In genomic region chr5:141618804-141619554, GRCh38 we compare ENCODE assay signal across 8 cellular contexts. TPM values are rescaled to one million over a fixed set of nuclear protein-coding genes. Genes with fewer than 3 reads are reported as not detected.
A peak's percentile ranks its signal among the peaks of the same experiment; 100 is the strongest.
DNase-seq lines count a peak whose midpoint lies in the region; ATAC-seq lines count a peak whose summit lies in the region.

Gene DIAPH1 (minus strand): TSS chr5:141619000. CDS start chr5:141618914, 86 bp downstream.

- in situ Hi-C loops in GM23248 (cut with MboI), result no loop called here

- H3K9me3 Mint-ChIP-seq in naive thymus-derived CD8-positive, alpha-beta T cell, result no peaks in the 10 kb centered on the region

- H3K9me3 ChIP-seq in GM23248 (ENCODE audit: low read depth), result no peaks in the 10 kb centered on the region

- peak within 1 kb of the TSS; percentile 83 for H3K9ac ChIP-seq in GM23248

- peaks cover 24% of the 10 kb centered on the region for H3K36me3 ChIP-seq in GM23248 (ENCODE audit: low read depth)

- POLR2A ChIA-PET in naive thymus-derived CD8-positive, alpha-beta T cell (lab: Charles Lee), result interaction anchor here (1.0 to 5.6 kb wide), 17 partner anchors 10 to 1216 kb away, joined by 3 to 98 read pairs (median 7); partner anchors contain the start of genes DELE1, FCHSD1, HDAC3 and RELL2

- H3K4me3 ChIP-seq in GM23248, result peak within 1 kb of the TSS; percentile 79

- H3K4me2 ChIP-seq in GM23248 (ENCODE audit: unreplicated experiment), result peak within 1 kb of the TSS; percentile 98

- H3K27ac Mint-ChIP-seq in naive thymus-derived CD8-positive, alpha-beta T cell, result peak within 1 kb of the TSS; percentile 94 to 99 (median 96)

- peak within 1 kb of the TSS; percentile 85 for H2AFZ ChIP-seq in GM23248

- peaks cover 2 to 32% (median 13%) of the 10 kb centered on the region in 3 donors for H3K36me3 Mint-ChIP-seq in naive thymus-derived CD8-positive, alpha-beta T cell

- WGBS in GM23248 (ENCODE audit: low coverage in 1 of 2, low lambda C conversion rate in 2 of 2, missing lambda C conversion rate in 2 of 2), 2 experiments, result 3 to 4% methylated on average over 38 to 47 of the region's 70 CpGs

- DNase-seq in EL (peak; percentile 97), GM23248 (peak; percentile 98), Kasumi-1 (lab: John Stamatoyannopoulos, UW) (peak; percentile 92), RKO (ENCODE audit: low spot score) (peak; percentile 95), activated T-helper 1 cell treated with Interleukin-2 at 50 U/mL for 16 hours (ENCODE audit: low read depth) (peak; percentile 98), fibroblast of gingiva (ENCODE audit: low read depth) (peak; percentile 95)
- DNase-seq in naive thymus-derived CD8-positive, alpha-beta T cell, result peak; percentile 92 to 99 (median 97)
- DNase-seq in stimulated activated naive CD4-positive, alpha-beta T cell (lab: John Stamatoyannopoulos, UW), result peak; percentile 91 to 97 (median 94)

- no peaks in the 10 kb centered on the region for H3K27me3 Mint-ChIP-seq in naive thymus-derived CD8-positive, alpha-beta T cell

- peak within 1 kb of the TSS; percentile 71 for H3K27ac ChIP-seq in GM23248

- peaks cover 11% of the 10 kb centered on the region for H3K4me1 ChIP-seq in GM23248 (ENCODE audit: insufficient read depth)

- peak; percentile 89 to 91 for ATAC-seq in naive thymus-derived CD8-positive, alpha-beta T cell

- peaks cover 32 to 56% (median 46%) of the 10 kb centered on the region in 4 donors for H3K4me1 Mint-ChIP-seq in naive thymus-derived CD8-positive, alpha-beta T cell

- peaks cover 44% of the 10 kb centered on the region for H3K79me2 ChIP-seq in GM23248 (ENCODE audit: insufficient read depth)

- no peaks in the 10 kb centered on the region for H4K20me1 ChIP-seq in GM23248 (ENCODE audit: insufficient read depth)

- peak within 1 kb of the TSS; percentile 94 to 100 (median 98) for H3K4me3 Mint-ChIP-seq in naive thymus-derived CD8-positive, alpha-beta T cell

- H3F3A ChIP-seq in GM23248 (ENCODE audit: insufficient read depth), result peaks cover 41% of the 10 kb centered on the region

- H3K9me2 ChIP-seq in GM23248 (ENCODE audit: insufficient read depth), result no peaks in the 10 kb centered on the region

- H3K27me3 ChIP-seq in GM23248 (replicated peaks; ENCODE audit: insufficient read depth), result no peaks in the 10 kb centered on the region

RNA-seq across cellular contexts. Expression of gene DIAPH1, which starts in this region (rescaled TPM):
- total RNA-seq in GM23248 (2014; rRNA removed; shearing (Covaris generic)), result 26.0 and 34.5 TPM in 2 replicates
- 33.7 and 34.4 TPM in 2 replicates for polyA plus RNA-seq in GM23248 (2016; fragmentation: Nextera tagmentation; extraction: Ambion mirVana)
- total RNA-seq in naive thymus-derived CD8-positive, alpha-beta T cell, result 100 to 1,000 TPM; 171 to 183 TPM
- 100 to 1,000 TPM in 1 of 3 donors, 10 to 100 TPM in 2; 87.4 to 105 (median 92.9) TPM for polyA plus RNA-seq in naive thymus-derived CD8-positive, alpha-beta T cell

Comparison
In these comparisons a context has a peak if more than half of its experiments do, and no peak if none do; other contexts are left out.
1. Peak in every context shown above with its lines: DNase-seq, ATAC-seq, H3K4me3 ChIP-seq and H3K27ac ChIP-seq.